Comparison of ENCODE assay signal across 1 cellular context in the genomic region with DNA sequence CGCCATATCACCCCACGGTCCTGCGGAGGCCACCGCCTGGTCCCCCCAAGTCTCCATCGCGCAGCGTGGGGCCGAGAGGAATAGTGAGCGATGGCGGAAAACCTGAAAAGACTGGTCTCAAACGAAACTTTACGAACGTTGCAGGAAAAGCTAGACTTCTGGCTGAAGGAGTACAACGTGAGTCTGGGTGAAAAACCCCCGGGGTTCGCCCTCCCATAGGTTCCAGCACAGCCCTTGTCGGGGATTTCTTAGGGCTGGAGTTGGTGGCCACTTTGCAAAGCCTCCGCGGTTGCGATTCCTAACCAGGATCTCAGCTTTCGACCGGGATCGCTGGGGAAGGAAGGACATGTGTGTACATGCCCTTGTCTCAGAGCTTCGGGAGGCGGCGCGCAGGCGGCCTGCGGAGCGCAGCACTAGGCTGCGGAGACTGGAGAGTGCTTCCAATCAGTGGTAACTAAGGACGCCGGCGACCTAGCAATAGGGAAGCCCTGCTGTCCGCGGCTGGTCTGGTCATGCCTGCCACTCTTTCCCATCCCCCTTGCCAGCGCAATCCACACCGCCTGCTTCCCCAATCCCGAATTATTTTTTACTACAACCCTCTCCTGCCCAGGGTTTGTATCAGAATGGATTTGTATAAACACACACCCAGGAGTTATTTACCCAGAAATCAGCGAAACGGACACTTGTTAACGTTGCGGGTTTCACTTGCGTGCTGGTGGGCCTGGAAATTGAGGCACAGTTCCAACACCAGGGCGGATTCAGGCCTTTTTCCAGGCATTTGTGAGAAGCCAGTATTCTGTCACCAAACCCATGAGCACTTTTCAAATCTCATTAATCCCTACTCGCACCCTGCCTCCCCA.
TF ChIP-seq lines count a peak whose summit lies in the region.

No MANE protein-coding gene starts in this region.

TF ChIP-seq in HEK293, 187 proteins besides CTCF, POLR2A, EP300 and RAD21 (continued from another document and continues in another):
- TF ChIP-seq, protein P1, sequence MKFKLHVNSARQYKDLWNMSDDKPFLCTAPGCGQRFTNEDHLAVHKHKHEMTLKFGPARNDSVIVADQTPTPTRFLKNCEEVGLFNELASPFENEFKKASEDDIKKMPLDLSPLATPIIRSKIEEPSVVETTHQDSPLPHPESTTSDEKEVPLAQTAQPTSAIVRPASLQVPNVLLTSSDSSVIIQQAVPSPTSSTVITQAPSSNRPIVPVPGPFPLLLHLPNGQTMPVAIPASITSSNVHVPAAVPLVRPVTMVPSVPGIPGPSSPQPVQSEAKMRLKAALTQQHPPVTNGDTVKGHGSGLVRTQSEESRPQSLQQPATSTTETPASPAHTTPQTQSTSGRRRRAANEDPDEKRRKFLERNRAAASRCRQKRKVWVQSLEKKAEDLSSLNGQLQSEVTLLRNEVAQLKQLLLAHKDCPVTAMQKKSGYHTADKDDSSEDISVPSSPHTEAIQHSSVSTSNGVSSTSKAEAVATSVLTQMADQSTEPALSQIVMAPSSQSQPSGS (tag by site-specific recombination; IDR thresholded peaks at IDR 0.05; ENCODE audit: low read depth): no peak
- TF ChIP-seq TRIM28 (IDR thresholded peaks at IDR 0.05; ENCODE audit: borderline replicate concordance, low read length): peak; percentile 72; the same call in 1 of the 2 replicates
- TF ChIP-seq, protein P2, sequence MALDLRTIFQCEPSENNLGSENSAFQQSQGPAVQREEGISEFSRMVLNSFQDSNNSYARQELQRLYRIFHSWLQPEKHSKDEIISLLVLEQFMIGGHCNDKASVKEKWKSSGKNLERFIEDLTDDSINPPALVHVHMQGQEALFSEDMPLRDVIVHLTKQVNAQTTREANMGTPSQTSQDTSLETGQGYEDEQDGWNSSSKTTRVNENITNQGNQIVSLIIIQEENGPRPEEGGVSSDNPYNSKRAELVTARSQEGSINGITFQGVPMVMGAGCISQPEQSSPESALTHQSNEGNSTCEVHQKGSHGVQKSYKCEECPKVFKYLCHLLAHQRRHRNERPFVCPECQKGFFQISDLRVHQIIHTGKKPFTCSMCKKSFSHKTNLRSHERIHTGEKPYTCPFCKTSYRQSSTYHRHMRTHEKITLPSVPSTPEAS (tag by site-specific recombination; IDR thresholded peaks at IDR 0.05): no peak
- TF ChIP-seq, protein P3, sequence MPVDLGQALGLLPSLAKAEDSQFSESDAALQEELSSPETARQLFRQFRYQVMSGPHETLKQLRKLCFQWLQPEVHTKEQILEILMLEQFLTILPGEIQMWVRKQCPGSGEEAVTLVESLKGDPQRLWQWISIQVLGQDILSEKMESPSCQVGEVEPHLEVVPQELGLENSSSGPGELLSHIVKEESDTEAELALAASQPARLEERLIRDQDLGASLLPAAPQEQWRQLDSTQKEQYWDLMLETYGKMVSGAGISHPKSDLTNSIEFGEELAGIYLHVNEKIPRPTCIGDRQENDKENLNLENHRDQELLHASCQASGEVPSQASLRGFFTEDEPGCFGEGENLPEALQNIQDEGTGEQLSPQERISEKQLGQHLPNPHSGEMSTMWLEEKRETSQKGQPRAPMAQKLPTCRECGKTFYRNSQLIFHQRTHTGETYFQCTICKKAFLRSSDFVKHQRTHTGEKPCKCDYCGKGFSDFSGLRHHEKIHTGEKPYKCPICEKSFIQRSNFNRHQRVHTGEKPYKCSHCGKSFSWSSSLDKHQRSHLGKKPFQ (tag by site-specific recombination; IDR thresholded peaks at IDR 0.05): no peak
- TF ChIP-seq ZBTB21 (tag by site-specific recombination; IDR thresholded peaks at IDR 0.05): no peak
- TF ChIP-seq, protein P4, sequence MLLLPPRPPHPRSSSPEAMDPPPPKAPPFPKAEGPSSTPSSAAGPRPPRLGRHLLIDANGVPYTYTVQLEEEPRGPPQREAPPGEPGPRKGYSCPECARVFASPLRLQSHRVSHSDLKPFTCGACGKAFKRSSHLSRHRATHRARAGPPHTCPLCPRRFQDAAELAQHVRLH (tag by site-specific recombination; IDR thresholded peaks at IDR 0.05): no peak
- TF ChIP-seq ZNF501 (tag by site-specific recombination; IDR thresholded peaks at IDR 0.05): 0 out of 2 replicates have a peak, but pooled peaks have one; percentile 30
- peak; percentile 90 for TF ChIP-seq ZBTB17 (tag by site-specific recombination; IDR thresholded peaks at IDR 0.05)
- TF ChIP-seq ZNF354C (tag by site-specific recombination; IDR thresholded peaks at IDR 0.05; ENCODE audit: borderline replicate concordance, low read depth): no peak
- no peak for TF ChIP-seq SCRT1 (tag by site-specific recombination; IDR thresholded peaks at IDR 0.05; ENCODE audit: borderline replicate concordance)
- TF ChIP-seq SP3 (tag by site-specific recombination; IDR thresholded peaks at IDR 0.05): no peak
- TF ChIP-seq, protein P5, sequence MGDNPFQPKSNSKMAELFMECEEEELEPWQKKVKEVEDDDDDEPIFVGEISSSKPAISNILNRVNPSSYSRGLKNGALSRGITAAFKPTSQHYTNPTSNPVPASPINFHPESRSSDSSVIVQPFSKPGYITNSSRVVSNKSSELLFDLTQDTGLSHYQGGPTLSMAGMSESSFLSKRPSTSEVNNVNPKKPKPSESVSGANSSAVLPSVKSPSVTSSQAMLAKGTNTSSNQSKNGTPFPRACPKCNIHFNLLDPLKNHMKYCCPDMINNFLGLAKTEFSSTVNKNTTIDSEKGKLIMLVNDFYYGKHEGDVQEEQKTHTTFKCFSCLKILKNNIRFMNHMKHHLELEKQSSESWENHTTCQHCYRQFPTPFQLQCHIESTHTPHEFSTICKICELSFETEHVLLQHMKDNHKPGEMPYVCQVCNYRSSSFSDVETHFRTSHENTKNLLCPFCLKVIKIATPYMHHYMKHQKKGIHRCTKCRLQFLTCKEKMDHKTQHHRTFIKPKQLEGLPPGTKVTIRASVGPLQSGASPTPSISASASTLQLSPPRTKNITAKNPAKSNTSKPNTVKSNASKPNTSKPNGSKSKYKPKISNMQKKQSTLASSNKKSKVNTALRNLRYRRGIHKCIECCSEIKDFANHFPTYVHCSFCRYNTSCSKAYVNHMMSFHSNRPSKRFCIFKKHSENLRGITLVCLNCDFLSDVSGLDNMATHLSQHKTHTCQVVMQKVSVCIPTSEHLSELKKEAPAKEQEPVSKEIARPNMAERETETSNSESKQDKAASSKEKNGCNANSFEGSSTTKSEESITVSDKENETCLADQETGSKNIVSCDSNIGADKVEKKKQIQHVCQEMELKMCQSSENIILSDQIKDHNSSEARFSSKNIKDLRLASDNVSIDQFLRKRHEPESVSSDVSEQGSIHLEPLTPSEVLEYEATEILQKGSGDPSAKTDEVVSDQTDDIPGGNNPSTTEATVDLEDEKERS (tag by site-specific recombination; IDR thresholded peaks at IDR 0.05): no peak
- TF ChIP-seq, protein P6, sequence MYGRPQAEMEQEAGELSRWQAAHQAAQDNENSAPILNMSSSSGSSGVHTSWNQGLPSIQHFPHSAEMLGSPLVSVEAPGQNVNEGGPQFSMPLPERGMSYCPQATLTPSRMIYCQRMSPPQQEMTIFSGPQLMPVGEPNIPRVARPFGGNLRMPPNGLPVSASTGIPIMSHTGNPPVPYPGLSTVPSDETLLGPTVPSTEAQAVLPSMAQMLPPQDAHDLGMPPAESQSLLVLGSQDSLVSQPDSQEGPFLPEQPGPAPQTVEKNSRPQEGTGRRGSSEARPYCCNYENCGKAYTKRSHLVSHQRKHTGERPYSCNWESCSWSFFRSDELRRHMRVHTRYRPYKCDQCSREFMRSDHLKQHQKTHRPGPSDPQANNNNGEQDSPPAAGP (tag by site-specific recombination; IDR thresholded peaks at IDR 0.05): no peak
- no peak for TF ChIP-seq OSR2 (tag by site-specific recombination; IDR thresholded peaks at IDR 0.05)
- no peak for TF ChIP-seq WT1 (tag by site-specific recombination; IDR thresholded peaks at IDR 0.05)
- TF ChIP-seq, protein P7, sequence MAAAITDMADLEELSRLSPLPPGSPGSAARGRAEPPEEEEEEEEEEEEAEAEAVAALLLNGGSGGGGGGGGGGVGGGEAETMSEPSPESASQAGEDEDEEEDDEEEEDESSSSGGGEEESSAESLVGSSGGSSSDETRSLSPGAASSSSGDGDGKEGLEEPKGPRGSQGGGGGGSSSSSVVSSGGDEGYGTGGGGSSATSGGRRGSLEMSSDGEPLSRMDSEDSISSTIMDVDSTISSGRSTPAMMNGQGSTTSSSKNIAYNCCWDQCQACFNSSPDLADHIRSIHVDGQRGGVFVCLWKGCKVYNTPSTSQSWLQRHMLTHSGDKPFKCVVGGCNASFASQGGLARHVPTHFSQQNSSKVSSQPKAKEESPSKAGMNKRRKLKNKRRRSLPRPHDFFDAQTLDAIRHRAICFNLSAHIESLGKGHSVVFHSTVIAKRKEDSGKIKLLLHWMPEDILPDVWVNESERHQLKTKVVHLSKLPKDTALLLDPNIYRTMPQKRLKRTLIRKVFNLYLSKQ (tag by site-specific recombination; IDR thresholded peaks at IDR 0.05; ENCODE audit: borderline replicate concordance): no peak
- no peak for TF ChIP-seq ZNF544 (tag by site-specific recombination; IDR thresholded peaks at IDR 0.05)
- TF ChIP-seq ZNF132 (tag by site-specific recombination; IDR thresholded peaks at IDR 0.05; ENCODE audit: borderline replicate concordance): no peak
- TF ChIP-seq MYNN (tag by site-specific recombination; IDR thresholded peaks at IDR 0.05; ENCODE audit: borderline replicate concordance): no peak
- TF ChIP-seq, protein P8, sequence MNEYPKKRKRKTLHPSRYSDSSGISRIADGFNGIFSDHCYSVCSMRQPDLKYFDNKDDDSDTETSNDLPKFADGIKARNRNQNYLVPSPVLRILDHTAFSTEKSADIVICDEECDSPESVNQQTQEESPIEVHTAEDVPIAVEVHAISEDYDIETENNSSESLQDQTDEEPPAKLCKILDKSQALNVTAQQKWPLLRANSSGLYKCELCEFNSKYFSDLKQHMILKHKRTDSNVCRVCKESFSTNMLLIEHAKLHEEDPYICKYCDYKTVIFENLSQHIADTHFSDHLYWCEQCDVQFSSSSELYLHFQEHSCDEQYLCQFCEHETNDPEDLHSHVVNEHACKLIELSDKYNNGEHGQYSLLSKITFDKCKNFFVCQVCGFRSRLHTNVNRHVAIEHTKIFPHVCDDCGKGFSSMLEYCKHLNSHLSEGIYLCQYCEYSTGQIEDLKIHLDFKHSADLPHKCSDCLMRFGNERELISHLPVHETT (tag by site-specific recombination; IDR thresholded peaks at IDR 0.05): no peak
- TF ChIP-seq SCRT2 (tag by site-specific recombination; IDR thresholded peaks at IDR 0.05): no peak
- TF ChIP-seq, protein P9, sequence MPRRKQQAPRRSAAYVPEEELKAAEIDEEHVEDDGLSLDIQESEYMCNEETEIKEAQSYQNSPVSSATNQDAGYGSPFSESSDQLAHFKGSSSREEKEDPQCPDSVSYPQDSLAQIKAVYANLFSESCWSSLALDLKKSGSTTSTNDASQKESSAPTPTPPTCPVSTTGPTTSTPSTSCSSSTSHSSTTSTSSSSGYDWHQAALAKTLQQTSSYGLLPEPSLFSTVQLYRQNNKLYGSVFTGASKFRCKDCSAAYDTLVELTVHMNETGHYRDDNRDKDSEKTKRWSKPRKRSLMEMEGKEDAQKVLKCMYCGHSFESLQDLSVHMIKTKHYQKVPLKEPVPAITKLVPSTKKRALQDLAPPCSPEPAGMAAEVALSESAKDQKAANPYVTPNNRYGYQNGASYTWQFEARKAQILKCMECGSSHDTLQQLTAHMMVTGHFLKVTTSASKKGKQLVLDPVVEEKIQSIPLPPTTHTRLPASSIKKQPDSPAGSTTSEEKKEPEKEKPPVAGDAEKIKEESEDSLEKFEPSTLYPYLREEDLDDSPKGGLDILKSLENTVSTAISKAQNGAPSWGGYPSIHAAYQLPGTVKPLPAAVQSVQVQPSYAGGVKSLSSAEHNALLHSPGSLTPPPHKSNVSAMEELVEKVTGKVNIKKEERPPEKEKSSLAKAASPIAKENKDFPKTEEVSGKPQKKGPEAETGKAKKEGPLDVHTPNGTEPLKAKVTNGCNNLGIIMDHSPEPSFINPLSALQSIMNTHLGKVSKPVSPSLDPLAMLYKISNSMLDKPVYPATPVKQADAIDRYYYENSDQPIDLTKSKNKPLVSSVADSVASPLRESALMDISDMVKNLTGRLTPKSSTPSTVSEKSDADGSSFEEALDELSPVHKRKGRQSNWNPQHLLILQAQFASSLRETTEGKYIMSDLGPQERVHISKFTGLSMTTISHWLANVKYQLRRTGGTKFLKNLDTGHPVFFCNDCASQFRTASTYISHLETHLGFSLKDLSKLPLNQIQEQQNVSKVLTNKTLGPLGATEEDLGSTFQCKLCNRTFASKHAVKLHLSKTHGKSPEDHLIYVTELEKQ (tag by site-specific recombination; IDR thresholded peaks at IDR 0.05; ENCODE audit: borderline replicate concordance): no peak
- no peak for TF ChIP-seq ZNF121 (tag by site-specific recombination; IDR thresholded peaks at IDR 0.05)
- no peak for TF ChIP-seq ZBTB48 (tag by site-specific recombination; IDR thresholded peaks at IDR 0.05)
- no peak for TF ChIP-seq ZNF174 (tag by site-specific recombination; IDR thresholded peaks at IDR 0.05)
- TF ChIP-seq YY1 (tag by site-specific recombination; IDR thresholded peaks at IDR 0.05): 0 out of 2 replicates have a peak, but pooled peaks have one; percentile 29
- TF ChIP-seq GLI4 (tag by site-specific recombination; IDR thresholded peaks at IDR 0.05): no peak
- peak; percentile 74; the same call in 1 of the 2 replicates for TF ChIP-seq IKZF3 (tag by site-specific recombination; IDR thresholded peaks at IDR 0.05)
- TF ChIP-seq ZNF548 (tag by site-specific recombination; IDR thresholded peaks at IDR 0.05): no peak
- no peak for TF ChIP-seq ZNF621 (tag by site-specific recombination; IDR thresholded peaks at IDR 0.05)
- no peak for TF ChIP-seq GLIS1 (tag by site-specific recombination; IDR thresholded peaks at IDR 0.05)
- peak; percentile 23; the same call in 1 of the 2 replicates for TF ChIP-seq MZF1 (tag by site-specific recombination; IDR thresholded peaks at IDR 0.05; ENCODE audit: borderline replicate concordance)
- no peak for TF ChIP-seq ZNF585B (tag by site-specific recombination; IDR thresholded peaks at IDR 0.05)
- TF ChIP-seq ZNF670 (tag by site-specific recombination; IDR thresholded peaks at IDR 0.05; ENCODE audit: low read depth): no peak
- TF ChIP-seq KLF16 (tag by site-specific recombination; IDR thresholded peaks at IDR 0.05): no peak
- TF ChIP-seq, protein P10, sequence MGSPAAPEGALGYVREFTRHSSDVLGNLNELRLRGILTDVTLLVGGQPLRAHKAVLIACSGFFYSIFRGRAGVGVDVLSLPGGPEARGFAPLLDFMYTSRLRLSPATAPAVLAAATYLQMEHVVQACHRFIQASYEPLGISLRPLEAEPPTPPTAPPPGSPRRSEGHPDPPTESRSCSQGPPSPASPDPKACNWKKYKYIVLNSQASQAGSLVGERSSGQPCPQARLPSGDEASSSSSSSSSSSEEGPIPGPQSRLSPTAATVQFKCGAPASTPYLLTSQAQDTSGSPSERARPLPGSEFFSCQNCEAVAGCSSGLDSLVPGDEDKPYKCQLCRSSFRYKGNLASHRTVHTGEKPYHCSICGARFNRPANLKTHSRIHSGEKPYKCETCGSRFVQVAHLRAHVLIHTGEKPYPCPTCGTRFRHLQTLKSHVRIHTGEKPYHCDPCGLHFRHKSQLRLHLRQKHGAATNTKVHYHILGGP (tag by site-specific recombination; IDR thresholded peaks at IDR 0.05): no peak
